Comparison of ENCODE assay signal across 22 cellular contexts in the genomic region with DNA sequence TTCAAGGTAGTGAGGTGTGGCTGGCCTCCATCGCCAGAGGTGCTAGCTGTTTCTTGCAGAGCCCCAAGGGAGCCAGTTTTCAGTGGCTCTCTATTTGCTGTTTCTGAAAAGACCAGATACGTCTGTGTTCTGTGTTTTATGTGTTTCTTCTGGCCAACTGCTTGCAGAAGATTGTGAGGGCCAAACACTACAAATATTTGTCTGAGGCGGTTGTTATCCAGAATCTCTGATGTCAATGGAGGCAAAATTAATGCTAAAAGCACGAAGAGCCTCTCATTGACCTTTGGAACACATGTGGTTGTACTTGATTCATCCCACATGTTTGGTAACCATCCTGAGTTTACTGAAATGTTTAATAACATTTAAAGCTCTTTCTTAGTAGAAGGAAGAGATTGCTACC.
DNase-seq lines count a peak whose midpoint lies in the region; ATAC-seq and TF ChIP-seq lines count a peak whose summit lies in the region.
"Had no signal": no experiment of that assay in that cellular context is flagged by ENCODE, and none has a peak within 500 bp of the region (broad histone marks: within the 10 kb centered on the region; RNA-seq: fewer than 3 reads in every experiment).

No MANE protein-coding gene starts in this region.

- 47 to 65% (median 52%) methylated on average over 4 of the region's 4 CpGs for WGBS in psoas muscle, 3 donors

- H3K4me2 ChIP-seq in fibroblast of lung (ENCODE audit: extremely low read depth, insufficient read depth, low read length) = no peak overlapping the region

- H3K9ac ChIP-seq in fibroblast of lung (ENCODE audit: insufficient read depth, low read length) = no peak overlapping the region

- TF ChIP-seq CTCF in HFFc6 (IDR thresholded peaks at IDR 0.05) (no peak), fibroblast of lung (conservative IDR thresholded peaks at IDR 0.05 in 1 of 2, IDR thresholded peaks at IDR 0.05 in 1 of 2; ENCODE audit: low read depth in 1 of 2, low read length in 2 of 2) (no peak), psoas muscle (IDR thresholded peaks at IDR 0.05) (no peak)

- peak overlapping the region; percentile 20; the same call in 1 of the 2 replicates for H3K4me3 Mint-ChIP-seq in HFFc6
- H3K4me3 Mint-ChIP-seq: dendritic cell treated with granulocyte-macrophage colony-stimulating factor and Interleukin-4, amounts not matched to agents 40 ng/mL and 50 ng/mL, for 4 days; neural crest cell had no signal

- no peak overlapping the region for H3K4me3 ChIP-seq in fibroblast of lung (replicated peaks in 1 of 4; ENCODE audit: control extremely low read depth in 1 of 4, insufficient read depth in 1 of 4, low read depth in 3 of 4, low read length in 4 of 4)
- H3K4me3 ChIP-seq in psoas muscle = no peak overlapping the region
- H3K4me3 ChIP-seq: body of pancreas, K562 had no signal

- no peaks in the 10 kb centered on the region for H4K20me1 ChIP-seq in fibroblast of lung (ENCODE audit: control insufficient read depth, extremely low read depth, insufficient read depth, low read length)

- peak; percentile 25 for ATAC-seq in left lobe of liver
- ATAC-seq in HG03521 (IDR thresholded peaks at IDR 0.05; ENCODE audit: unreplicated experiment) = no peak
- no peak for ATAC-seq in HG02840 (IDR thresholded peaks at IDR 0.05; ENCODE audit: low FRiP score, unreplicated experiment)
- ATAC-seq in psoas muscle = no peak
- ATAC-seq: body of pancreas, K562 had no signal

- peak overlapping the region; percentile 20 for H3K27ac ChIP-seq in fibroblast of lung (ENCODE audit: insufficient read depth, low read length)
- H3K27ac ChIP-seq in psoas muscle = no peak overlapping the region
- H3K27ac ChIP-seq: body of pancreas, HL-60 had no signal

- H3K79me2 ChIP-seq in fibroblast of lung (ENCODE audit: control insufficient read depth, insufficient read depth, low read length) = no peaks in the 10 kb centered on the region

- no peaks in the 10 kb centered on the region for H3K36me3 ChIP-seq in fibroblast of lung (ENCODE audit: control insufficient read depth, insufficient read depth, low read length)
- H3K36me3 ChIP-seq in psoas muscle (ENCODE audit: insufficient read depth in 1 of 2, low read depth in 1 of 2) = no peaks in the 10 kb centered on the region

- H3K4me1 ChIP-seq in fibroblast of lung (ENCODE audit: control insufficient read depth, extremely low read depth, insufficient read depth, low read length) = no peaks in the 10 kb centered on the region
- no peaks in the 10 kb centered on the region for H3K4me1 ChIP-seq in psoas muscle
- H3K4me1 ChIP-seq: body of pancreas had no signal

- peak; percentile 55 for DNase-seq in AG08395 (ENCODE audit: low spot score)
- DNase-seq in HFFc6 = peak; percentile 87
- DNase-seq in fibroblast of lung (ENCODE audit: low read depth in 2 of 2) = peak; percentile 24 to 73
- DNase-seq in left lobe of liver (ENCODE audit: low spot score) = no peak
- DNase-seq in NCI-H187 (lab: John Stamatoyannopoulos, UW) = no peak
- DNase-seq in psoas muscle = no peak
- DNase-seq: activated CD8-positive, alpha-beta memory T cell treated with anti-CD3 and anti-CD28 coated beads, Interleukin-2, amount 50 U/mL, for 4 hours; activated naive CD4-positive, alpha-beta T cell treated with Interleukin-2 at 50 U/mL for 16 hours; COR-L47; kidney glomerular epithelial cell; midbrain; MV-4-11; NCI-H2029; NCI-H526; stimulated activated naive CD4-positive, alpha-beta T cell treated with Interleukin-2 at 50 U/mL for 16 hours had no signal

- H3K27me3 Mint-ChIP-seq in HFFc6 (ENCODE audit: insufficient read depth) = no peaks in the 10 kb centered on the region
- H3K27me3 Mint-ChIP-seq: dendritic cell treated with granulocyte-macrophage colony-stimulating factor and Interleukin-4, amounts not matched to agents 40 ng/mL and 50 ng/mL, for 4 days had no signal

- H3K27me3 ChIP-seq in fibroblast of lung (ENCODE audit: control insufficient read depth, insufficient read depth, low read length) = no peaks in the 10 kb centered on the region
- H3K27me3 ChIP-seq in psoas muscle (ENCODE audit: insufficient read depth in 3 of 3, low read length in 2 of 3) = no peaks in the 10 kb centered on the region
- H3K27me3 ChIP-seq: body of pancreas had no signal

- intact Hi-C loops in psoas muscle (cut with DNase I) = loop anchor here in 1 of 2 donors (10.0 kb wide), 1 partner anchor 267 kb away; no protein-coding TSS in a partner anchor

- H3K36me3 Mint-ChIP-seq in HFFc6 (ENCODE audit: low read depth) = no peaks in the 10 kb centered on the region

- no peaks in the 10 kb centered on the region for H3K9me3 Mint-ChIP-seq in HFFc6
- H3K9me3 Mint-ChIP-seq: dendritic cell treated with granulocyte-macrophage colony-stimulating factor and Interleukin-4, amounts not matched to agents 40 ng/mL and 50 ng/mL, for 4 days had no signal

- H3K9me3 ChIP-seq in fibroblast of lung (ENCODE audit: control insufficient read depth, insufficient read depth, low read depth, low read length) (no peaks in the 10 kb centered on the region), psoas muscle (no peaks in the 10 kb centered on the region)
- H3K9me3 ChIP-seq: body of pancreas had no signal

- no peak overlapping the region for H2AFZ ChIP-seq in fibroblast of lung (ENCODE audit: low read length)

- H3K4me1 Mint-ChIP-seq in HFFc6 (ENCODE audit: low read depth) = peaks cover 24% of the 10 kb centered on the region
- H3K4me1 Mint-ChIP-seq: neural crest cell had no signal

- peak overlapping the region; percentile 89 for H3K27ac Mint-ChIP-seq in HFFc6
- H3K27ac Mint-ChIP-seq: dendritic cell treated with granulocyte-macrophage colony-stimulating factor and Interleukin-4, amounts not matched to agents 40 ng/mL and 50 ng/mL, for 4 days had no signal

Comparison
In these comparisons a context has a peak if more than half of its experiments do, and no peak if none do; other contexts are left out.
1. DNase-seq: peak in AG08395 (single experiment), HFFc6 (single experiment) and fibroblast of lung (2 of 2); none in left lobe of liver (single experiment), NCI-H187 (0 of 2) and psoas muscle (0 of 2).